Comparison of ENCODE assay signal across 1 cellular context in genomic region chr4:16256343-16256742, GRCh38.
TF ChIP-seq lines count a peak whose summit lies in the region.

No MANE protein-coding gene starts in this region.

TF ChIP-seq in WTC11, 78 proteins besides CTCF, POLR2A, EP300 and RAD21 (continued from another document):
- TF ChIP-seq SMAD3 (CRISPR knock-in tag; IDR thresholded peaks at IDR 0.05; ENCODE audit: borderline replicate concordance) (no peak), PREB (CRISPR knock-in tag; IDR thresholded peaks at IDR 0.05; ENCODE audit: borderline replicate concordance) (no peak)
